Comparison of ENCODE assay signal across 29 cellular contexts in genomic region chr6:42754759-42755158, GRCh38. TPM values are rescaled to one million over a fixed set of nuclear protein-coding genes. Genes with fewer than 3 reads are reported as not detected.
"Had no signal": no experiment of that assay in that cellular context is flagged by ENCODE, and none has a peak within 500 bp of the region (broad histone marks: within the 10 kb centered on the region; RNA-seq: fewer than 3 reads in every experiment).

No MANE protein-coding gene starts in this region.

- H3K36me3 ChIP-seq: brain microvascular endothelial cell, cardiac muscle cell, MG63, SJCRH30, WERI-Rb-1 had no signal

- H3K4me1 ChIP-seq: SJCRH30 had no signal

- H3K9me3 ChIP-seq: MG63, SJCRH30 had no signal

- H3K27me3 ChIP-seq: brain microvascular endothelial cell, cardiac muscle cell, MG63, SJCRH30 had no signal

- H3K4me3 ChIP-seq: cardiac muscle cell, MG63, SJCRH30, SK-N-MC had no signal

- DNase-seq: activated CD4-positive, alpha-beta T cell treated with anti-CD3 and anti-CD28 coated beads for 1 hour; activated CD4-positive, alpha-beta T cell treated with anti-CD3 and anti-CD28 coated beads, Interleukin-2, amount 10 ng/mL, durations not matched to agents 24 days and 14 days; activated CD4-positive, alpha-beta T cell treated with anti-CD3 and anti-CD28 coated beads, Interleukin-2, amount 50 U/mL, for 4 hours; activated CD4-positive, CD25-positive, alpha-beta regulatory T cell; activated CD8-positive, alpha-beta T cell treated with anti-CD3 and anti-CD28 coated beads for 36 hours; activated naive CD4-positive, alpha-beta T cell treated with anti-CD3 and anti-CD28 coated beads, Interleukin-2, amount 10 ng/mL, durations not matched to agents 7 days and 5 days; activated naive CD8-positive, alpha-beta T cell treated with anti-CD3 and anti-CD28 coated beads, Interleukin-2, amount 50 U/mL, for 24 hours; activated T-cell treated with anti-CD3 and anti-CD28 coated beads, Interleukin-2, amount 50 U/mL, for 1 hour; activated T-cell treated with anti-CD3 and anti-CD28 coated beads, Interleukin-2, amount 50 U/mL, for 72 hours; brain microvascular endothelial cell; MG63; NCI-H1048; NCI-H1105 treated with DMSO at 0.1 percent for 48 hours; NCI-H1436; NCI-H1694 treated with DMSO at 0.1 percent for 48 hours; NCI-H2029; NCI-H345; NCI-H524 treated with DMSO at 0.1 percent for 48 hours; SHP77; SJCRH30; T1000; WERI-Rb-1 had no signal

- H3K27ac ChIP-seq: brain microvascular endothelial cell, cardiac muscle cell, SJCRH30, SK-N-MC, WERI-Rb-1 had no signal

- ATAC-seq: activated CD8-positive, alpha-beta T cell treated with anti-CD3 and anti-CD28 coated beads for 36 hours; activated naive CD8-positive, alpha-beta T cell treated with anti-CD3 and anti-CD28 coated beads, Interleukin-2, amount 50 U/mL, for 24 hours; activated T-cell treated with anti-CD3 and anti-CD28 coated beads, Interleukin-2, amount 50 U/mL, for 72 hours; Panc1 had no signal

RNA-seq across cellular contexts. Expression of gene PRPH2, which starts 32.4 kb away (rescaled TPM):
- total RNA-seq: activated CD4-positive, alpha-beta T cell treated with anti-CD3 and anti-CD28 coated beads, Interleukin-2, amount 10 ng/mL, durations not matched to agents 24 days and 14 days; activated CD8-positive, alpha-beta T cell treated with anti-CD3 and anti-CD28 coated beads for 36 hours; activated T-helper 2 cell treated with anti-CD3 and anti-CD28 coated beads, Interferon-gamma antibody, Interleukin-2, Interleukin-4, amounts not matched to agents 10 μg/mL and 5 μg/mL and 100 μg/mL, durations not matched to agents 14 hours and 24 hours and 36 hours; NCI-H460; T-helper 1 cell treated with Interleukin-12 subunit alpha and Interleukin-12 subunit beta and Interleukin-4 antibody, amounts not matched to agents 30 ng/mL and 1 ng/mL, for 36 hours; T-helper 2 cell treated with Interferon-gamma antibody and Interleukin-4, amounts not matched to agents 100 ng/mL and 5 ng/mL, for 36 hours had no signal
